ENCODE assay signal across 17 cellular contexts in the genomic region with DNA sequence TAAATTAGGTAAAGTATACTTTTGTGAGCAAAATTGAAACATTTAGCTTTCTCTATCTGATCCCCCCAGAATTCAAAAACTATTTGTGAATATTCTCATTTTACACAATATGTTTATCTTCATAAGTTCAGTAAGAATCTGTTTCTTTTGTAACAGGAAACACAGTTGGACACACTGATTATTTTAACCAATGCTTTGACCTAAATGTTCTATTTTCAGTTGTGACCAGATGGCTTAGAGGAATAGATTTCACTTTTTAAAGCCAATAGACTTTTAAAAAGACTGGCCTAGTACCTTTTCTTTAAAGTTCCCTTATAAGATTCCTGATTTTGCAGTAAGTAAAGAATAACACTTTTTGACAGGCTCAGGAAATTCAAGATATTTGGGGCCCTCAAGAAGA.
"Had no signal": no experiment of that assay in that cellular context is flagged by ENCODE, and none has a peak within 500 bp of the region (broad histone marks: within the 10 kb centered on the region; RNA-seq: fewer than 3 reads in every experiment).

No MANE protein-coding gene starts in this region.

- H3K27ac Mint-ChIP-seq: activated CD8-positive, alpha-beta T cell treated with anti-CD3 and anti-CD28 coated beads, Interleukin-2, amount 10 ng/mL, durations not matched to agents 7 days and 5 days; activated naive CD8-positive, alpha-beta T cell treated with anti-CD3 and anti-CD28 coated beads, Interleukin-2, amount 50 U/mL, for 24 hours; T-helper 1 cell treated with Interleukin-12 subunit alpha and Interleukin-12 subunit beta and Interleukin-4 antibody, amounts not matched to agents 30 μg/mL and 1 μg/mL, for 36 hours had no signal

- H3K4me1 ChIP-seq: colonic mucosa, lower lobe of right lung, prostate gland, sigmoid colon, suprapubic skin, upper lobe of right lung had no signal

- H3K27me3 ChIP-seq: colonic mucosa, gastrocnemius medialis, sigmoid colon, suprapubic skin, upper lobe of right lung had no signal

- FAIRE-seq: endothelial cell of umbilical vein had no signal

- DNase-seq: activated CD4-positive, alpha-beta T cell treated with anti-CD3 and anti-CD28 coated beads for 48 hours; activated CD8-positive, alpha-beta memory T cell treated with anti-CD3 and anti-CD28 coated beads, Interleukin-2, amount 50 U/mL, for 48 hours; activated CD8-positive, alpha-beta T cell treated with anti-CD3 and anti-CD28 coated beads, Interleukin-2, amount 10 ng/mL, durations not matched to agents 7 days and 5 days; activated naive CD8-positive, alpha-beta T cell treated with anti-CD3 and anti-CD28 coated beads, Interleukin-2, amount 50 U/mL, for 24 hours; colonic mucosa; gastrocnemius medialis; lower lobe of right lung; naive B cell; nucleus accumbens; sigmoid colon; stimulated activated CD4-positive, alpha-beta T cell treated with anti-CD3 and anti-CD28 coated beads, Interleukin-12 subunit alpha, Interleukin-12 subunit beta, amount 100 ng/mL, for 4 hours; stimulated activated naive CD4-positive, alpha-beta T cell treated with Interleukin-2 at 50 U/mL for 16 hours; upper lobe of right lung had no signal

- H3K27ac ChIP-seq: colonic mucosa, gastrocnemius medialis, prostate gland, sigmoid colon, suprapubic skin had no signal

- H3K4me3 ChIP-seq: colonic mucosa, gastrocnemius medialis, lower lobe of right lung, prostate gland, sigmoid colon, suprapubic skin, upper lobe of right lung had no signal

- H3K9me3 ChIP-seq: colonic mucosa, lower lobe of right lung, prostate gland, suprapubic skin, upper lobe of right lung had no signal

- H3K36me3 ChIP-seq: colonic mucosa, gastrocnemius medialis, lower lobe of right lung, prostate gland, sigmoid colon, suprapubic skin, upper lobe of right lung had no signal

- ATAC-seq: activated CD8-positive, alpha-beta T cell treated with anti-CD3 and anti-CD28 coated beads, Interleukin-2, amount 10 ng/mL, durations not matched to agents 7 days and 5 days; activated naive CD8-positive, alpha-beta T cell treated with anti-CD3 and anti-CD28 coated beads, Interleukin-2, amount 50 U/mL, for 24 hours; gastrocnemius medialis; lower lobe of right lung; upper lobe of right lung had no signal
